In the genomic region with DNA sequence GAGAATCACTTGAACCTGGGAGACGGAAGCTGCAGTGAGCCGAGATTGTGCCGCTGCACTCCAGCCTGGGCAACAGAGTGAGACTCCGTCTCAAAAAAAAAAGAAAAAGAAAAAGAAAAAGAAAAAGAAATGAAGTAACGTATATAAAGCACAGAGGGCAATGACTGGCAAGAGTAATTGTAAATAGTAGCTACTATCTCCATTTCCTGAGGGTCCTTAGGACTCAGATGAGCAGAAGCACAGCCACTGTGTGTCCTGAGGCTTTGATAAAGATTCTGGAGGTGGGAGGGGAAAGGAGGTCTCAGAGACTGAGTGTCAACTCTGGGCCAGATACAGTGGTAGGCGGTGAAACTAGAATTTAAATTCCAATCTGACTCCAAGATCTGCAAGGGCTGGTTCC, we compare ENCODE assay signal across 18 cellular contexts. TPM values are rescaled to one million over a fixed set of nuclear protein-coding genes. Genes with fewer than 3 reads are reported as not detected.
DNase-seq lines count a peak whose midpoint lies in the region; ATAC-seq and TF ChIP-seq lines count a peak whose summit lies in the region.
"Had no signal": no experiment of that assay in that cellular context is flagged by ENCODE, and none has a peak within 500 bp of the region (broad histone marks: within the 10 kb centered on the region; RNA-seq: fewer than 3 reads in every experiment).

No MANE protein-coding gene starts in this region.

- TF ChIP-seq CTCF in VCaP (conservative IDR thresholded peaks at IDR 0.05) (no peak), mesothelial cell of epicardium (IDR thresholded peaks at IDR 0.05; ENCODE audit: unreplicated experiment) (no peak)

- peaks cover 56% of the 10 kb centered on the region for H3K4me1 Mint-ChIP-seq in mesothelial cell of epicardium

- no peaks in the 10 kb centered on the region for H3K4me1 ChIP-seq in Karpas-422 (ENCODE audit: low read length)

- no peaks in the 10 kb centered on the region for H3K79me2 ChIP-seq in Karpas-422 (ENCODE audit: low read length)

- H3K4me3 Mint-ChIP-seq in mesothelial cell of epicardium, result no peak overlapping the region
- H3K4me3 Mint-ChIP-seq: CD14-positive monocyte; CD4-positive, alpha-beta memory T cell; H9 had no signal

- H3K27ac Mint-ChIP-seq in mesothelial cell of epicardium, result peak overlapping the region; percentile 40
- H3K27ac Mint-ChIP-seq: CD14-positive monocyte; CD4-positive, alpha-beta memory T cell had no signal

- no peak overlapping the region for H2AFZ ChIP-seq in Karpas-422 (ENCODE audit: low read length)

- no peak overlapping the region for H3K27ac ChIP-seq in Karpas-422 (ENCODE audit: low read length)
- H3K27ac ChIP-seq in VCaP, result peak overlapping the region; percentile 73
- H3K27ac ChIP-seq: BLaER1 had no signal

- DNase-seq in ELF-1 (ENCODE audit: low read depth, low spot score) (peak; percentile 28), Karpas-422 (peak; percentile 11), mesothelial cell of epicardium (ENCODE audit: low spot score in 2 of 2, unreplicated experiment in 2 of 2) (no peak), NCI-H1048 (lab: John Stamatoyannopoulos, UW) (no peak)
- DNase-seq: 8988T; CD4-positive, alpha-beta memory T cell; DMS153; DMS79; GF-D8; H9 had no signal

- H3K27me3 Mint-ChIP-seq in mesothelial cell of epicardium (ENCODE audit: low read depth), result no peaks in the 10 kb centered on the region

- ATAC-seq in GM21526 (IDR thresholded peaks at IDR 0.05; ENCODE audit: low FRiP score, unreplicated experiment) (no peak), HG03520 (IDR thresholded peaks at IDR 0.05; ENCODE audit: unreplicated experiment) (no peak)

- no peak overlapping the region for H3K9ac ChIP-seq in Karpas-422 (ENCODE audit: low read length)
- H3K9ac ChIP-seq: BLaER1 had no signal

- H3K27me3 ChIP-seq in Karpas-422 (ENCODE audit: low read length), result no peaks in the 10 kb centered on the region
- H3K27me3 ChIP-seq: BLaER1 had no signal

- H3K36me3 Mint-ChIP-seq in mesothelial cell of epicardium, result peaks cover 2% of the 10 kb centered on the region
- H3K36me3 Mint-ChIP-seq: CD14-positive monocyte; CD4-positive, alpha-beta memory T cell had no signal

- H3K4me2 ChIP-seq in Karpas-422 (ENCODE audit: low read depth, low read length, poor library complexity, severe bottlenecking), result no peak overlapping the region
- H3K4me2 ChIP-seq: BLaER1 had no signal

- no peak overlapping the region for H3K4me3 ChIP-seq in Karpas-422 (ENCODE audit: low read length)
- H3K4me3 ChIP-seq: BLaER1 had no signal

- H3K9me2 ChIP-seq in Karpas-422 (replicated peaks; ENCODE audit: insufficient read depth, low read length), result no peaks in the 10 kb centered on the region

- no peaks in the 10 kb centered on the region for H4K20me1 ChIP-seq in Karpas-422 (ENCODE audit: insufficient read depth, low read depth, low read length)
- H4K20me1 ChIP-seq: BLaER1 had no signal

- H3K9me3 ChIP-seq in Karpas-422 (ENCODE audit: low read length), result no peaks in the 10 kb centered on the region
- H3K9me3 ChIP-seq: BLaER1 had no signal

- H3K36me3 ChIP-seq in Karpas-422 (ENCODE audit: insufficient read depth, low read length), result no peaks in the 10 kb centered on the region
- H3K36me3 ChIP-seq: BLaER1 had no signal

- H3K9me3 Mint-ChIP-seq in mesothelial cell of epicardium, result peaks cover 3% of the 10 kb centered on the region
- H3K9me3 Mint-ChIP-seq: CD4-positive, alpha-beta memory T cell; H9 had no signal

RNA-seq across cellular contexts. Expression of gene TBX4, which starts 45.8 kb away (rescaled TPM):
- total RNA-seq in Karpas-422 (2014; rRNA removed; shearing (Covaris generic); ENCODE audit: low replicate concordance), result not detected in 2 replicates
- total RNA-seq in mesothelial cell of epicardium, result 51.9 to 56.6 TPM (median 54.2 TPM) in 3 replicates
- total RNA-seq: A673; CD4-positive, alpha-beta memory T cell; Daoy; H1; H9 had no signal

Comparison
In these comparisons a context has a peak if more than half of its experiments do, and no peak if none do; other contexts are left out.
1. DNase-seq: peak in ELF-1 (single experiment) and Karpas-422 (single experiment); none in mesothelial cell of epicardium (0 of 2) and NCI-H1048 (single experiment).
2. RNA of gene TBX4, which starts 45.8 kb away (total RNA-seq): 51.9 to 56.6 TPM in mesothelial cell of epicardium; not detected in Karpas-422; every median in the first group is over 10 times any median in the second.